In the genomic region with DNA sequence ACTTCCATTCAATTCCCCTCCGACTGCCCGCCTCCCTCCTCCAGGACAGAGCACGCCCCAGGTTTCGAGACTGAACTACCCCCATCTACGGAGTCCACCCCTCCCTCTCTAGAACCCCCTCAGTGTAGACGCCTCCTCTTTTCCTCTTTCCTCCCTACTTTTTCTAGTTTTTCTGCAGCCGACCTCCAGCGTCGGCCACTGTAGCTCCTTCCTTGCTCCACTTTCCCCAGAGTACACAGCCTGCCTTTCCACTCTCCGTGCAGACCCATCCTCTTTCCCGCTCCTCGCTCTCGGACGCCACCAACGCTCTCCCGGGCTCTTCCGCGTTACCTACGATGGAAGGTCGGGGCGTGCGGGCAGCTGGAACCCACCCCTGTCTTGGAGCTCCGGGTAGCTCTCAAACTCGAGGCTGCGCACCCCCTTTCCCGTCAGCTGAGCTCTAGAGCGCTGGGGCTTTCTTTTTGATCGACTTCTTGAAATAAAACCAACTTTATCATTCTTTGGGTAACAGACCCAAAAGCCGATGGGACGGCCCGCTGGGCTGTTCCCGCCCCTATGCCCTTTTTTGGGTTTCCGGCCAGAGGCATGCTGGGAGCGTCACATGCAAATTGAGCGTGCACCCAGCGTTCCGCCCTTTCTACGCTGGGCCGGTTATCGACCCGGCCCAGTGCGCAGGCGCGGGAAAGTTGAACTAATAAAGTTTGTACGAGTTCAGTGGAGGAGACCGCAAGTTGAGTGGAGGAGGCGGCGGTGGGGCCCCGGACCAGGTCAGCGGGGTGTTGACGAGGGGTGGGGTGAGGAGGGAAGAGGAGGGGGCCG, we compare ENCODE assay signal across 8 cellular contexts. TPM values are rescaled to one million over a fixed set of nuclear protein-coding genes. Genes with fewer than 3 reads are reported as not detected.
A peak's percentile ranks its signal among the peaks of the same experiment; 100 is the strongest.
DNase-seq lines count a peak whose midpoint lies in the region; ATAC-seq and TF ChIP-seq lines count a peak whose summit lies in the region.

TSS of gene BCL2L12 (plus strand) at position 633 of the 819 bp plus-strand sequence. CDS start 760 bp downstream, outside the sequence.
TSS of gene IRF3 (minus strand) at position 557 of the 819 bp plus-strand sequence. CDS start 1,019 bp downstream, outside the sequence.

- H3K36me3 Mint-ChIP-seq in activated CD4-positive, alpha-beta T cell treated with anti-CD3 and anti-CD28 coated beads, Interleukin-2, amount 10 ng/mL, durations not matched to agents 7 days and 5 days (ENCODE audit: low read depth), result peaks cover 25% of the 10 kb centered on the region

- H3K4me3 Mint-ChIP-seq in activated CD4-positive, alpha-beta T cell treated with anti-CD3 and anti-CD28 coated beads, Interleukin-2, amount 10 ng/mL, durations not matched to agents 7 days and 5 days, result peak within 1 kb of the TSS; percentile 99

- intact Hi-C loops in colonic mucosa (cut with DNase I), result no loop called here
- intact Hi-C loops in left colon (cut with DNase I, micrococcal nuclease), result no loop called here

- peak; percentile 79 for DNase-seq in BJ (ENCODE audit: low read depth)
- peak; percentile 99 for DNase-seq in GM19240 (ENCODE audit: insufficient read length, low spot score)
- DNase-seq in NCI-H748 (lab: John Stamatoyannopoulos, UW; ENCODE audit: unreplicated experiment), result peak; percentile 94
- DNase-seq in activated CD4-positive, alpha-beta T cell treated with anti-CD3 and anti-CD28 coated beads, Interleukin-2, amount 10 ng/mL, durations not matched to agents 7 days and 5 days, result peak; percentile 100
- peak; percentile 99 for DNase-seq in colonic mucosa
- DNase-seq in left colon, result peak; percentile 98 to 99
- DNase-seq in stimulated activated CD4-positive, alpha-beta T cell treated with anti-CD3 and anti-CD28 coated beads, Interleukin-1b, Interleukin-23, amount 100 ng/mL, for 4 hours (ENCODE audit: low read depth in 2 of 2), result peak; percentile 99 to 100

- CTCF ChIA-PET in BJ (lab: Yijun Ruan, JAX), result interaction anchor here (1.6 to 3.0 kb wide), 2 partner anchors 7 to 11 kb away, joined by 7 to 22 read pairs; partner anchors contain the start of gene PRMT1
- CTCF ChIA-PET in activated CD4-positive, alpha-beta T cell treated with anti-CD3 and anti-CD28 coated beads, Interleukin-2, amount 10 ng/mL, durations not matched to agents 7 days and 5 days (lab: Charles Lee), result interaction anchor here (0.6 to 2.2 kb wide), 2 partner anchors 10 to 103 kb away, joined by 3 to 8 read pairs; no protein-coding TSS in a partner anchor

- no peaks in the 10 kb centered on the region for H3K9me3 Mint-ChIP-seq in activated CD4-positive, alpha-beta T cell treated with anti-CD3 and anti-CD28 coated beads, Interleukin-2, amount 10 ng/mL, durations not matched to agents 7 days and 5 days

- H3K27me3 Mint-ChIP-seq in activated CD4-positive, alpha-beta T cell treated with anti-CD3 and anti-CD28 coated beads, Interleukin-2, amount 10 ng/mL, durations not matched to agents 7 days and 5 days, result no peaks in the 10 kb centered on the region

- peak within 1 kb of the TSS; percentile 85 to 100 for H3K9ac ChIP-seq in colonic mucosa (ENCODE audit: low read depth in 2 of 2, low read length in 2 of 2)

- H3K4me1 ChIP-seq in colonic mucosa, result peaks cover 12% of the 10 kb centered on the region

- H3K4me1 Mint-ChIP-seq in activated CD4-positive, alpha-beta T cell treated with anti-CD3 and anti-CD28 coated beads, Interleukin-2, amount 10 ng/mL, durations not matched to agents 7 days and 5 days, result peaks cover 39% of the 10 kb centered on the region

- peak; percentile 59 for ATAC-seq in HG03457 (IDR thresholded peaks at IDR 0.05; ENCODE audit: unreplicated experiment)
- peak; percentile 85 for ATAC-seq in left colon

- POLR2A ChIA-PET in BJ (lab: Charles Lee), result no interaction called here
- POLR2A ChIA-PET in activated CD4-positive, alpha-beta T cell treated with anti-CD3 and anti-CD28 coated beads, Interleukin-2, amount 10 ng/mL, durations not matched to agents 7 days and 5 days (lab: Charles Lee), result interaction anchor here (1.0 kb wide), 1 partner anchor 11 kb away, joined by 5 read pairs; no protein-coding TSS in a partner anchor

- H3K27me3 ChIP-seq in BJ (ENCODE audit: control insufficient read depth, insufficient read depth, low read length) (no peaks in the 10 kb centered on the region), colonic mucosa (no peaks in the 10 kb centered on the region)

- H3K4me3 ChIP-seq in BJ (ENCODE audit: low read depth, low read length), result peak within 1 kb of the TSS; percentile 76
- peak within 1 kb of the TSS; percentile 60 for H3K4me3 ChIP-seq in colonic mucosa

- peak within 1 kb of the TSS; percentile 97 for H3K27ac Mint-ChIP-seq in activated CD4-positive, alpha-beta T cell treated with anti-CD3 and anti-CD28 coated beads, Interleukin-2, amount 10 ng/mL, durations not matched to agents 7 days and 5 days

- H3K36me3 ChIP-seq in BJ (ENCODE audit: control insufficient read depth, insufficient read depth, low read length) (peaks cover 10% of the 10 kb centered on the region), colonic mucosa (no peaks in the 10 kb centered on the region)

- no peak for TF ChIP-seq CTCF in BJ (IDR thresholded peaks at IDR 0.05; ENCODE audit: insufficient read depth, low read depth, low read length)
- TF ChIP-seq CTCF in colonic mucosa (IDR thresholded peaks at IDR 0.05), result no peak

- peak within 1 kb of the TSS; percentile 91 for H3K27ac ChIP-seq in colonic mucosa

- H3K9me3 ChIP-seq in colonic mucosa, result no peaks in the 10 kb centered on the region

RNA-seq across cellular contexts. Expression of gene BCL2L12, which starts in this region (rescaled TPM):
- 14.2 and 21.5 TPM in 2 replicates for polyA plus RNA-seq in BJ (2011; rRNA removed)
- 8.5 and 9.5 TPM in 2 replicates for polyA minus RNA-seq in BJ (2011; rRNA and poly(A)+ RNA removed)
- total RNA-seq in activated CD4-positive, alpha-beta T cell treated with anti-CD3 and anti-CD28 coated beads, Interleukin-2, amount 10 ng/mL, durations not matched to agents 7 days and 5 days, result 10 to 100 TPM; 73.9 to 80.7 TPM
- total RNA-seq in colonic mucosa (10 to 100 TPM; 17.4 to 60.9 TPM), left colon (10 to 100 TPM; 13.8 to 14.9 TPM)

RNA-seq across cellular contexts. Expression of gene IRF3, which starts in this region (rescaled TPM):
- 47.5 and 68.5 TPM in 2 replicates for polyA plus RNA-seq in BJ (2011; rRNA removed)
- 19.2 and 32.7 TPM in 2 replicates for polyA minus RNA-seq in BJ (2011; rRNA and poly(A)+ RNA removed)
- 100 to 1,000 TPM; 157 to 168 TPM for total RNA-seq in activated CD4-positive, alpha-beta T cell treated with anti-CD3 and anti-CD28 coated beads, Interleukin-2, amount 10 ng/mL, durations not matched to agents 7 days and 5 days
- total RNA-seq in colonic mucosa (100 to 1,000 TPM in 1 of 2 donors, 10 to 100 TPM in 1; 62.9 to 190 TPM), left colon (10 to 100 TPM; 69.0 to 83.1 TPM)

Comparison
In these comparisons a context has a peak if more than half of its experiments do, and no peak if none do; other contexts are left out.
1. Peak in every context shown above with its lines: DNase-seq, ATAC-seq, H3K4me3 ChIP-seq and H3K27ac ChIP-seq.